Comparison of ENCODE assay signal across 7 cellular contexts in the genomic region with DNA sequence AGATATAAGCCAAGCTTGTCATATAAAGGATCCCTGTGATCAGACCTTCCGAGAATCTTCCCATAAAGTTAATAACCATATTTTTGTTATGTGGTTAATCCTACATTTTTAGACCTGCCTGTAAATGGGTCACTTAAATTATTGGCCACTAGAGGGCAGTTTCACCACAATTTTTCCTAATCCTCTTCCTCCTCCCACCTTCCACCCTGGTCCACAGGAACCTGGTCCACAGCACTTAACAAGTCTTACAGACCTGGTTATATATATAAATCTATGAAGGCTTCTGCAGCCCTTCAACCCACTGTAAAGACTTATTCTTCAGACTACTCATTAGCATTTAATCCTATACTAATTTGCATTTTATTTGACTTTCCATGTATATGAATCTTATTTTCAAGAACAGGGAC. TPM values are rescaled to one million over a fixed set of nuclear protein-coding genes. Genes with fewer than 3 reads are reported as not detected.
DNase-seq lines count a peak whose midpoint lies in the region; ATAC-seq and TF ChIP-seq lines count a peak whose summit lies in the region.

No MANE protein-coding gene starts in this region.

- no peak overlapping the region for H3K4me3 Mint-ChIP-seq in brain
- H3K4me3 Mint-ChIP-seq in stimulated activated memory B cell treated with anti-CD40 and anti-IgM and Interleukin-4, amounts not matched to agents 10 μg/mL and 1 μg/mL and 100 μg/mL, for 72 hours, result no peak overlapping the region

- DNase-seq in EH (ENCODE audit: low read depth) (peak; percentile 64), HCEC 1CT (peak; percentile 45), NCI-H748 treated with DMSO at 0.1 percent for 48 hours (lab: John Stamatoyannopoulos, UW) (peak; percentile 62), left kidney (ENCODE audit: low read depth, low spot score) (peak; percentile 59)

- H3K4me1 Mint-ChIP-seq in brain, result no peaks in the 10 kb centered on the region
- no peaks in the 10 kb centered on the region for H3K4me1 Mint-ChIP-seq in stimulated activated memory B cell treated with anti-CD40 and anti-IgM and Interleukin-4, amounts not matched to agents 10 μg/mL and 1 μg/mL and 100 μg/mL, for 72 hours

- no peak for ATAC-seq in GM18520 (IDR thresholded peaks at IDR 0.05; ENCODE audit: unreplicated experiment)
- ATAC-seq in stimulated activated memory B cell treated with anti-CD40 and anti-IgM and Interleukin-4, amounts not matched to agents 10 μg/mL and 1 μg/mL and 100 μg/mL, for 72 hours, result no peak

- H3K27me3 Mint-ChIP-seq in brain, result no peaks in the 10 kb centered on the region
- H3K27me3 Mint-ChIP-seq in stimulated activated memory B cell treated with anti-CD40 and anti-IgM and Interleukin-4, amounts not matched to agents 10 μg/mL and 1 μg/mL and 100 μg/mL, for 72 hours, result no peaks in the 10 kb centered on the region

- peaks cover 20% of the 10 kb centered on the region for H3K36me3 Mint-ChIP-seq in brain
- peaks cover 16% of the 10 kb centered on the region for H3K36me3 Mint-ChIP-seq in stimulated activated memory B cell treated with anti-CD40 and anti-IgM and Interleukin-4, amounts not matched to agents 10 μg/mL and 1 μg/mL and 100 μg/mL, for 72 hours

- no peaks in the 10 kb centered on the region for H3K9me3 Mint-ChIP-seq in brain
- H3K9me3 Mint-ChIP-seq in stimulated activated memory B cell treated with anti-CD40 and anti-IgM and Interleukin-4, amounts not matched to agents 10 μg/mL and 1 μg/mL and 100 μg/mL, for 72 hours, result no peaks in the 10 kb centered on the region

- peak; percentile 65 to 69 for TF ChIP-seq CTCF in brain (conservative IDR thresholded peaks at IDR 0.05)

- no peak overlapping the region for H3K27ac Mint-ChIP-seq in brain
- H3K27ac Mint-ChIP-seq in stimulated activated memory B cell treated with anti-CD40 and anti-IgM and Interleukin-4, amounts not matched to agents 10 μg/mL and 1 μg/mL and 100 μg/mL, for 72 hours, result no peak overlapping the region

RNA-seq across cellular contexts. Expression of a gene that starts 28.3 kb away (rescaled TPM):
- 22.6 TPM for polyA plus RNA-seq in brain (ENCODE audit: insufficient read depth, low read depth, low replicate concordance)

RNA-seq across cellular contexts. Expression of a gene that starts 58.3 kb away (rescaled TPM):
- 0.80 TPM for polyA plus RNA-seq in brain (ENCODE audit: insufficient read depth, low read depth, low replicate concordance)
